In the genomic region with DNA sequence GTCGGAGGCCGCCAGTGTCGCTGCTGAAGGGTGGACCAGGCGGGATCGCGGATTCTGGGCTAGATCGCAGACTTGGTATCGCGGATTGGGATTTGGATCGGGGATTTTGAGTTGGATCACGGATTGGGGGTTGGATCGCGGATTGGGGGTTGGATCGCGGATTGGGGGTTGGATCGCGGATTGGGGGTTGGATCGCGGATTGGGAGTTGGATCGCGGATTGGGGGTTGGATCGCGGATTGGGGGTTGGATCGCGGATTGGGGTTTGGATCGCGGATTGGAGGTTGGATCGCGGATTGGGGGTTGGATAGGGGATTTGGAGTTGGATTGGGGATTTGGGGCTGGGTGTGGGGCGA, we compare ENCODE assay signal across 7 cellular contexts.
DNase-seq lines count a peak whose midpoint lies in the region; ATAC-seq and TF ChIP-seq lines count a peak whose summit lies in the region.
"Not testable (repeated sequence)": the region's sequence is repeated elsewhere in the genome, so short reads cannot be mapped to it uniquely, and the experiment has no call there.

No MANE protein-coding gene starts in this region.

- CTCF ChIA-PET in activated CD8-positive, alpha-beta T cell treated with anti-CD3 and anti-CD28 coated beads for 36 hours (lab: Charles Lee); naive thymus-derived CD4-positive, alpha-beta T cell (lab: Charles Lee): not testable (repeated sequence)

- H2AFZ ChIP-seq in GM23338: not testable (repeated sequence)

- POLR2A ChIA-PET in activated CD8-positive, alpha-beta T cell treated with anti-CD3 and anti-CD28 coated beads for 36 hours (lab: Charles Lee); naive thymus-derived CD4-positive, alpha-beta T cell (lab: Charles Lee): not testable (repeated sequence)

- not testable (repeated sequence) for H3K36me3 ChIP-seq in GM23338 (ENCODE audit: insufficient read depth); naive thymus-derived CD4-positive, alpha-beta T cell (ENCODE audit: control insufficient read depth in 2 of 3, insufficient read depth in 3 of 3, low read length in 3 of 3)

- not testable (repeated sequence) for H3K4me1 Mint-ChIP-seq in GM23338; activated CD8-positive, alpha-beta T cell treated with anti-CD3 and anti-CD28 coated beads for 36 hours (ENCODE audit: low read depth); activated T-helper 17 cell treated with anti-CD3 and anti-CD28 coated beads, Interleukin-2, amount 50 U/mL, for 72 hours; naive thymus-derived CD4-positive, alpha-beta T cell; stimulated activated naive B cell treated with anti-CD40 and anti-IgM and Interleukin-4, amounts not matched to agents 10 μg/mL and 1 μg/mL and 100 μg/mL, for 72 hours

- H3K9me2 ChIP-seq in GM23338 (ENCODE audit: insufficient read depth): not testable (repeated sequence)

- not testable (repeated sequence) for H3K4me2 ChIP-seq in GM23338

- not testable (repeated sequence) for H3F3A ChIP-seq in GM23338 (replicated peaks; ENCODE audit: low read depth)

- H4K20me1 ChIP-seq in GM23338 (replicated peaks; ENCODE audit: insufficient read depth): not testable (repeated sequence)

- not testable (repeated sequence) for H3K27me3 ChIP-seq in GM23338 (ENCODE audit: insufficient read depth); naive thymus-derived CD4-positive, alpha-beta T cell (ENCODE audit: control insufficient read depth in 2 of 2, insufficient read depth in 2 of 2, low read length in 2 of 2)

- H3K4me3 ChIP-seq in GM23338; naive thymus-derived CD4-positive, alpha-beta T cell (ENCODE audit: low read length): not testable (repeated sequence)
- H3K4me3 ChIP-seq in coronary artery (peak overlapping the region; percentile 50), epithelial cell of proximal tubule (ENCODE audit: low read depth, low read length) (peak overlapping the region; percentile 26)

- not testable (repeated sequence) for H3K27me3 Mint-ChIP-seq in GM23338 (ENCODE audit: insufficient read depth, low read depth, poor library complexity); activated CD8-positive, alpha-beta T cell treated with anti-CD3 and anti-CD28 coated beads for 36 hours; activated T-helper 17 cell treated with anti-CD3 and anti-CD28 coated beads, Interleukin-2, amount 50 U/mL, for 72 hours; naive thymus-derived CD4-positive, alpha-beta T cell; stimulated activated naive B cell treated with anti-CD40 and anti-IgM and Interleukin-4, amounts not matched to agents 10 μg/mL and 1 μg/mL and 100 μg/mL, for 72 hours

- ATAC-seq in GM23338; activated CD8-positive, alpha-beta T cell treated with anti-CD3 and anti-CD28 coated beads for 36 hours; activated T-helper 17 cell treated with anti-CD3 and anti-CD28 coated beads, Interleukin-2, amount 50 U/mL, for 72 hours (replicated peaks); naive thymus-derived CD4-positive, alpha-beta T cell; stimulated activated naive B cell treated with anti-CD40 and anti-IgM and Interleukin-4, amounts not matched to agents 10 μg/mL and 1 μg/mL and 100 μg/mL, for 72 hours (replicated peaks): not testable (repeated sequence)

- not testable (repeated sequence) for H3K4me1 ChIP-seq in GM23338 (ENCODE audit: insufficient read depth); naive thymus-derived CD4-positive, alpha-beta T cell (ENCODE audit: control insufficient read depth in 2 of 2, insufficient read depth in 2 of 2, low read length in 2 of 2)

- H3K27ac ChIP-seq in GM23338 (ENCODE audit: low read depth); coronary artery: not testable (repeated sequence)
- H3K27ac ChIP-seq in naive thymus-derived CD4-positive, alpha-beta T cell (ENCODE audit: low read depth, low read length): peak overlapping the region; percentile 45

- H3K79me2 ChIP-seq in GM23338 (replicated peaks; ENCODE audit: insufficient read depth): not testable (repeated sequence)

- H3K9me3 ChIP-seq in naive thymus-derived CD4-positive, alpha-beta T cell (ENCODE audit: control insufficient read depth in 2 of 3, low read length in 3 of 3): not testable (repeated sequence)

- not testable (repeated sequence) for H3K27ac Mint-ChIP-seq in GM23338; activated CD8-positive, alpha-beta T cell treated with anti-CD3 and anti-CD28 coated beads for 36 hours; activated T-helper 17 cell treated with anti-CD3 and anti-CD28 coated beads, Interleukin-2, amount 50 U/mL, for 72 hours; naive thymus-derived CD4-positive, alpha-beta T cell; stimulated activated naive B cell treated with anti-CD40 and anti-IgM and Interleukin-4, amounts not matched to agents 10 μg/mL and 1 μg/mL and 100 μg/mL, for 72 hours

- intact Hi-C loops in activated CD8-positive, alpha-beta T cell treated with anti-CD3 and anti-CD28 coated beads for 36 hours (cut with micrococcal nuclease); naive thymus-derived CD4-positive, alpha-beta T cell (cut with micrococcal nuclease): not testable (repeated sequence)

- not testable (repeated sequence) for H3K36me3 Mint-ChIP-seq in GM23338 (ENCODE audit: low read depth); activated CD8-positive, alpha-beta T cell treated with anti-CD3 and anti-CD28 coated beads for 36 hours (ENCODE audit: low read depth); activated T-helper 17 cell treated with anti-CD3 and anti-CD28 coated beads, Interleukin-2, amount 50 U/mL, for 72 hours (ENCODE audit: low read depth); naive thymus-derived CD4-positive, alpha-beta T cell; stimulated activated naive B cell treated with anti-CD40 and anti-IgM and Interleukin-4, amounts not matched to agents 10 μg/mL and 1 μg/mL and 100 μg/mL, for 72 hours

- not testable (repeated sequence) for TF ChIP-seq CTCF in GM23338 (conservative IDR thresholded peaks at IDR 0.05; ENCODE audit: low read depth in 2 of 2); activated CD8-positive, alpha-beta T cell treated with anti-CD3 and anti-CD28 coated beads for 36 hours (IDR thresholded peaks at IDR 0.05); coronary artery (IDR thresholded peaks at IDR 0.05); epithelial cell of proximal tubule (conservative IDR thresholded peaks at IDR 0.05; ENCODE audit: low read depth, low read length)

- not testable (repeated sequence) for H3K4me3 Mint-ChIP-seq in GM23338
- peak overlapping the region; percentile 21 for H3K4me3 Mint-ChIP-seq in activated CD8-positive, alpha-beta T cell treated with anti-CD3 and anti-CD28 coated beads for 36 hours
- peak overlapping the region; percentile 12 for H3K4me3 Mint-ChIP-seq in activated T-helper 17 cell treated with anti-CD3 and anti-CD28 coated beads, Interleukin-2, amount 50 U/mL, for 72 hours
- H3K4me3 Mint-ChIP-seq in naive thymus-derived CD4-positive, alpha-beta T cell: peak overlapping the region in 5 of 10 donors; percentile 18 to 47 (median 29)
- H3K4me3 Mint-ChIP-seq in stimulated activated naive B cell treated with anti-CD40 and anti-IgM and Interleukin-4, amounts not matched to agents 10 μg/mL and 1 μg/mL and 100 μg/mL, for 72 hours: peak overlapping the region; percentile 52 to 65

- not testable (repeated sequence) for H3K9me3 Mint-ChIP-seq in GM23338; activated CD8-positive, alpha-beta T cell treated with anti-CD3 and anti-CD28 coated beads for 36 hours; activated T-helper 17 cell treated with anti-CD3 and anti-CD28 coated beads, Interleukin-2, amount 50 U/mL, for 72 hours; naive thymus-derived CD4-positive, alpha-beta T cell; stimulated activated naive B cell treated with anti-CD40 and anti-IgM and Interleukin-4, amounts not matched to agents 10 μg/mL and 1 μg/mL and 100 μg/mL, for 72 hours

- DNase-seq in GM23338 (ENCODE audit: low spot score): peak; percentile 6
- not testable (repeated sequence) for DNase-seq in activated CD8-positive, alpha-beta T cell treated with anti-CD3 and anti-CD28 coated beads for 36 hours; coronary artery (ENCODE audit: low spot score); epithelial cell of proximal tubule (ENCODE audit: low read depth); naive thymus-derived CD4-positive, alpha-beta T cell; stimulated activated naive B cell treated with anti-CD40 and anti-IgM and Interleukin-4, amounts not matched to agents 10 μg/mL and 1 μg/mL and 100 μg/mL, for 72 hours
